In the genomic region with DNA sequence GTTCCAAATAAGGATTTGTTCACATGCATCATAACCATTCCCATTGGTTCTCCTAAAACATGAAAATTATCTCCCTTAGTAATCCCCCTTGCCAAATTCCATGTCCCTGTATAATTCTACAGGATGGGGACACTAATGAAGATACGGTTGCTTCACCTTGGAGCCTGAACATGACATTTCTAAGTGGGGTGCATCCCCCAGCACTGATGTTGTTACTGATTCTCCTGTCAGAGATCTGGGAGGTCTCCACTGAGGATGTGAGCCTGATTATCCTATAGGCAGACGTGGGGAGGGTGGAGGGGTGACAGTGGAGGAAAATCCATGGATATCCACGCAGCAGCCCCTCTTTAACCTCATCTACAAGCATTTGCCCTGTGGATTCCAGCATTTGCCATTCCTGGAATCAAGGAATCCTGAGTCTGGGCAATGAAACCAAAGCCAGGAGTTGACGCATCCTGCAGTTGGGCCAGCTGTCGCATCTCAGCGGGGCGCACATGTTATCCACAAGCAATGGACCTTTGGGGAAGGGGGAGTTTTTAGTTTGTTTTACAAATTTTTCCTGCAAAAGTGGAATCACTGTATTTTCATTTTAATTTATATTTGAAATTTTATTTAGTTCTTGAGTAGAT, we compare ENCODE assay signal across 28 cellular contexts.
"Had no signal": no experiment of that assay in that cellular context is flagged by ENCODE, and none has a peak within 500 bp of the region (broad histone marks: within the 10 kb centered on the region; RNA-seq: fewer than 3 reads in every experiment).

No MANE protein-coding gene starts in this region.

- H3K4me1 ChIP-seq: body of pancreas had no signal

- H3K4me3 ChIP-seq: body of pancreas, SJSA1 had no signal

- H3K9me3 Mint-ChIP-seq: activated naive CD4-positive, alpha-beta T cell treated with anti-CD3 and anti-CD28 coated beads, Interleukin-2, amount 50 U/mL, for 24 hours; activated T-cell treated with anti-CD3 and anti-CD28 coated beads, Interleukin-2, amount 50 U/mL, for 24 hours had no signal

- H3K27ac ChIP-seq: body of pancreas had no signal

- H3K9me3 ChIP-seq: body of pancreas, SJSA1 had no signal

- H3K27ac Mint-ChIP-seq: activated CD4-positive, alpha-beta T cell treated with anti-CD3 and anti-CD28 coated beads, Interleukin-2, amount 10 ng/mL, durations not matched to agents 24 days and 14 days; activated CD8-positive, alpha-beta memory T cell treated with anti-CD3 and anti-CD28 coated beads, Interleukin-2, amount 10 ng/mL, durations not matched to agents 7 days and 5 days; activated naive CD4-positive, alpha-beta T cell treated with anti-CD3 and anti-CD28 coated beads, Interleukin-2, amount 50 U/mL, for 24 hours; activated T-cell treated with anti-CD3 and anti-CD28 coated beads, Interleukin-2, amount 50 U/mL, for 24 hours; activated T-helper 1 cell treated with anti-CD3 and anti-CD28 coated beads, Interleukin-12 subunit alpha, Interleukin-12 subunit beta, Interleukin-2, Interleukin-4 antibody, amounts not matched to agents 30 ng/mL and 10 ng/mL and 1 ng/mL, durations not matched to agents 14 hours and 24 hours and 36 hours; T-helper 1 cell treated with Interleukin-12 subunit alpha and Interleukin-12 subunit beta and Interleukin-4 antibody, amounts not matched to agents 30 μg/mL and 1 μg/mL, for 36 hours; WTC11 had no signal

- DNase-seq: activated CD4-positive, alpha-beta T cell treated with anti-CD3 and anti-CD28 coated beads for 1 hour; activated CD4-positive, alpha-beta T cell treated with anti-CD3 and anti-CD28 coated beads, Interleukin-2, amount 10 ng/mL, durations not matched to agents 24 days and 14 days; activated CD4-positive, alpha-beta T cell treated with anti-CD3 and anti-CD28 coated beads, Interleukin-2, amount 50 U/mL, for 48 hours; activated CD8-positive, alpha-beta memory T cell treated with anti-CD3 and anti-CD28 coated beads, Interleukin-2, amount 10 ng/mL, durations not matched to agents 7 days and 5 days; activated effector memory CD4-positive, alpha-beta T cell treated with Interleukin-2 at 50 U/mL for 16 hours; activated naive CD4-positive, alpha-beta T cell; activated T-cell treated with anti-CD3 and anti-CD28 coated beads, Interleukin-2, amount 50 U/mL, for 24 hours; aorta; body of pancreas; central memory CD4-positive, alpha-beta T cell; MV-4-11; NCI-H1092 treated with DMSO at 0.1 percent for 48 hours; NCI-H1417 treated with DMSO at 0.1 percent for 48 hours; NCI-H1694; NCI-H2029 treated with DMSO at 0.1 percent for 48 hours; NCI-H345; NCI-H510A; NCI-H526 treated with DMSO at 0.1 percent for 48 hours; NCI-H82; RPMI8226; SHP77 had no signal

- H3K4me1 Mint-ChIP-seq: activated CD4-positive, alpha-beta T cell treated with anti-CD3 and anti-CD28 coated beads, Interleukin-2, amount 10 ng/mL, durations not matched to agents 24 days and 14 days; activated CD8-positive, alpha-beta memory T cell treated with anti-CD3 and anti-CD28 coated beads, Interleukin-2, amount 10 ng/mL, durations not matched to agents 7 days and 5 days; activated naive CD4-positive, alpha-beta T cell treated with anti-CD3 and anti-CD28 coated beads, Interleukin-2, amount 50 U/mL, for 24 hours had no signal

- H3K27me3 ChIP-seq: body of pancreas, SJSA1 had no signal

- H3K4me3 Mint-ChIP-seq: activated CD4-positive, alpha-beta T cell treated with anti-CD3 and anti-CD28 coated beads, Interleukin-2, amount 10 ng/mL, durations not matched to agents 24 days and 14 days; activated CD8-positive, alpha-beta memory T cell treated with anti-CD3 and anti-CD28 coated beads, Interleukin-2, amount 10 ng/mL, durations not matched to agents 7 days and 5 days; activated naive CD4-positive, alpha-beta T cell treated with anti-CD3 and anti-CD28 coated beads, Interleukin-2, amount 50 U/mL, for 24 hours; activated T-cell treated with anti-CD3 and anti-CD28 coated beads, Interleukin-2, amount 50 U/mL, for 24 hours; activated T-helper 1 cell treated with anti-CD3 and anti-CD28 coated beads, Interleukin-12 subunit alpha, Interleukin-12 subunit beta, Interleukin-2, Interleukin-4 antibody, amounts not matched to agents 30 ng/mL and 10 ng/mL and 1 ng/mL, durations not matched to agents 14 hours and 24 hours and 36 hours; T-helper 1 cell treated with Interleukin-12 subunit alpha and Interleukin-12 subunit beta and Interleukin-4 antibody, amounts not matched to agents 30 μg/mL and 1 μg/mL, for 36 hours; WTC11 had no signal

- FAIRE-seq: bronchial epithelial cell had no signal

- ATAC-seq: activated CD8-positive, alpha-beta memory T cell treated with anti-CD3 and anti-CD28 coated beads, Interleukin-2, amount 10 ng/mL, durations not matched to agents 7 days and 5 days; body of pancreas; Panc1; WTC11 had no signal

- H3K27me3 Mint-ChIP-seq: activated CD4-positive, alpha-beta T cell treated with anti-CD3 and anti-CD28 coated beads, Interleukin-2, amount 10 ng/mL, durations not matched to agents 24 days and 14 days; activated CD8-positive, alpha-beta memory T cell treated with anti-CD3 and anti-CD28 coated beads, Interleukin-2, amount 10 ng/mL, durations not matched to agents 7 days and 5 days; activated naive CD4-positive, alpha-beta T cell treated with anti-CD3 and anti-CD28 coated beads, Interleukin-2, amount 50 U/mL, for 24 hours; activated T-cell treated with anti-CD3 and anti-CD28 coated beads, Interleukin-2, amount 50 U/mL, for 24 hours had no signal
